In genomic region chr22:50342651-50343540, GRCh38 we compare ENCODE assay signal across 8 cellular contexts. TPM values are rescaled to one million over a fixed set of nuclear protein-coding genes. Genes with fewer than 3 reads are reported as not detected.
DNase-seq lines count a peak whose midpoint lies in the region; ATAC-seq and TF ChIP-seq lines count a peak whose summit lies in the region.

PPP6R2 (plus strand) TSS chr22:50343327; CDS start chr22:50393909, 50,582 bp downstream.

- H3K27me3 ChIP-seq in dorsolateral prefrontal cortex = no peaks in the 10 kb centered on the region

- intact Hi-C loops in dorsolateral prefrontal cortex (cut with DNase I) = loop anchor here (5.0 to 10.0 kb wide), 4 partner anchors 66 to 132 kb away; partner anchors contain the start of genes HDAC10 (in 1 of the 2) and SBF1 (in 1 of the 2)
- intact Hi-C loops in lower leg skin (cut with DNase I; ENCODE audit: low total_unique reads) = loop anchor here (5.0 kb wide), 1 partner anchor 91 kb away; the partner anchor contains the start of gene HDAC10

- H3K4me3 ChIP-seq in dorsolateral prefrontal cortex (peak within 1 kb of the TSS; percentile 59 to 96 (median 82)), lower leg skin (ENCODE audit: low read depth, poor library complexity, severe bottlenecking) (peak within 1 kb of the TSS; percentile 84)

- WGBS in lower leg skin, 2 donors = 0 to 1% methylated on average over 28 to 66 of the region's 87 CpGs

- H3K27ac ChIP-seq in dorsolateral prefrontal cortex = peak within 1 kb of the TSS in 56 of 59 donors; percentile 22 to 92 (median 78)

- ATAC-seq in HG02870 (IDR thresholded peaks at IDR 0.05; ENCODE audit: unreplicated experiment) = peak; percentile 71

- TF ChIP-seq CTCF in dorsolateral prefrontal cortex (IDR thresholded peaks at IDR 0.05 in 54 of 56, conservative IDR thresholded peaks at IDR 0.05 in 2 of 56; ENCODE audit: low read depth in 1 of 56, partially characterized antibody in 56 of 56) (peak in 29 of 56 donors; percentile 4 to 59 (median 25)), lower leg skin (IDR thresholded peaks at IDR 0.05) (no peak)

- DNase-seq in NCI-H2196 (lab: John Stamatoyannopoulos, UW; ENCODE audit: unreplicated experiment) (peak; percentile 61), NCI-H2196 treated with DMSO at 0.1 percent for 48 hours (lab: John Stamatoyannopoulos, UW; ENCODE audit: unreplicated experiment) (no peak), NCI-H2227 treated with DMSO at 0.1 percent for 48 hours (lab: John Stamatoyannopoulos, UW) (peak; percentile 44), dorsolateral prefrontal cortex (peak; percentile 65 to 93 (median 79)), lower leg skin (ENCODE audit: low spot score in 2 of 2) (peak; percentile 58 to 96)
- peak; percentile 88 for DNase-seq in activated CD4-positive, alpha-beta T cell treated with anti-CD3 and anti-CD28 coated beads, Interleukin-2, amount 50 U/mL, for 48 hours
- DNase-seq in stimulated activated CD4-positive, alpha-beta T cell treated with anti-CD3 and anti-CD28 coated beads, Interleukin-4, amount 100 ng/mL, for 48 hours (ENCODE audit: low read depth in 2 of 2) = peak; percentile 84 to 87

- TF ChIP-seq POLR2A in lower leg skin (IDR thresholded peaks at IDR 0.05) = no peak

RNA-seq across cellular contexts. Expression of gene PPP6R2, which starts in this region (rescaled TPM):
- 100 to 1,000 TPM in 10 of 120 experiments, 10 to 100 TPM in 110; 66.5 to 112 (median 82.2) TPM for total RNA-seq in dorsolateral prefrontal cortex
- 10 to 100 TPM; 32.0 to 56.3 (median 50.9) TPM for total RNA-seq in lower leg skin

Comparison
In these comparisons a context has a peak if more than half of its experiments do, and no peak if none do; other contexts are left out.
1. CTCF ChIP-seq: peak in dorsolateral prefrontal cortex (29 of 56); none in lower leg skin (0 of 3).